Comparison of ENCODE assay signal across 1 cellular context in the genomic region with DNA sequence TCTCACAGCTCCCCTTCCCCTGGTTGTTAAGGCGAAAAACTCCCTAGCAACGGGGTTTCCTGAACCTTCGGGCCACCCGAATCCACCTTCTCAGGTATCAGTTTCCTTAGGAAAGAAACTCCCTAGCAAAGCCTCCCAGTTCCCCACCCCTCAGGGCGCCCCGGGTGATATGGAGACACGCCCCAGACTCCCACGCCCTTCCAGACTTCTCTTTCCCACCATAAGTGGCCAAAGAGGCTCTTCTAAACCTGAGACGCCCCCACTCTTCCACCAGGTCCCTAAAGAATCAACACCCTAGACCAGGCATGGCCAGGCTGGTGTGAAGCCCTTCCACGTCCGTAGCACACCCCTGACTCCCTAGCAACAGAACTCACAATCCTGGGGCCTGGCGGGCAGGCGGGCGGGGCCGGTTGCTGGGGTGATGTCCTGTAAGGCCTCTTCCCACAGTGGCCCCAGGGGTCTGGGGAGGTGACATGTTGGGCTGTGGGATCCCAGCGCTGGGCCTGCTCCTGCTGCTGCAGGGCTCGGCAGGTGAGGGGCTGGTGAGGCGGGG.
TF ChIP-seq lines count a peak whose summit lies in the region.

A gene (plus strand): TSS at position 446 of the 553 bp plus-strand sequence. CDS start 28 bp downstream, at position 474.

TF ChIP-seq in IMR-90, 13 proteins besides CTCF, POLR2A, EP300 and RAD21:
- no peak for TF ChIP-seq CHD1 (IDR thresholded peaks at IDR 0.05; ENCODE audit: low read depth, low read length)
- no peak for TF ChIP-seq RFX5 (IDR thresholded peaks at IDR 0.05; ENCODE audit: low read depth, low read length)
- TF ChIP-seq SMC3 (IDR thresholded peaks at IDR 0.05; ENCODE audit: low read depth, low read length) = no peak
- TF ChIP-seq, protein P1, sequence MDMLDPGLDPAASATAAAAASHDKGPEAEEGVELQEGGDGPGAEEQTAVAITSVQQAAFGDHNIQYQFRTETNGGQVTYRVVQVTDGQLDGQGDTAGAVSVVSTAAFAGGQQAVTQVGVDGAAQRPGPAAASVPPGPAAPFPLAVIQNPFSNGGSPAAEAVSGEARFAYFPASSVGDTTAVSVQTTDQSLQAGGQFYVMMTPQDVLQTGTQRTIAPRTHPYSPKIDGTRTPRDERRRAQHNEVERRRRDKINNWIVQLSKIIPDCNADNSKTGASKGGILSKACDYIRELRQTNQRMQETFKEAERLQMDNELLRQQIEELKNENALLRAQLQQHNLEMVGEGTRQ (IDR thresholded peaks at IDR 0.05; ENCODE audit: low read depth, low read length) = no peak
- TF ChIP-seq CEBPB (IDR thresholded peaks at IDR 0.05; ENCODE audit: low read depth, low read length) = no peak
- TF ChIP-seq RCOR1 (IDR thresholded peaks at IDR 0.05; ENCODE audit: insufficient replicate concordance, low read length) = no peak
